9 cellular contexts compared by ENCODE assay signal in the genomic region with DNA sequence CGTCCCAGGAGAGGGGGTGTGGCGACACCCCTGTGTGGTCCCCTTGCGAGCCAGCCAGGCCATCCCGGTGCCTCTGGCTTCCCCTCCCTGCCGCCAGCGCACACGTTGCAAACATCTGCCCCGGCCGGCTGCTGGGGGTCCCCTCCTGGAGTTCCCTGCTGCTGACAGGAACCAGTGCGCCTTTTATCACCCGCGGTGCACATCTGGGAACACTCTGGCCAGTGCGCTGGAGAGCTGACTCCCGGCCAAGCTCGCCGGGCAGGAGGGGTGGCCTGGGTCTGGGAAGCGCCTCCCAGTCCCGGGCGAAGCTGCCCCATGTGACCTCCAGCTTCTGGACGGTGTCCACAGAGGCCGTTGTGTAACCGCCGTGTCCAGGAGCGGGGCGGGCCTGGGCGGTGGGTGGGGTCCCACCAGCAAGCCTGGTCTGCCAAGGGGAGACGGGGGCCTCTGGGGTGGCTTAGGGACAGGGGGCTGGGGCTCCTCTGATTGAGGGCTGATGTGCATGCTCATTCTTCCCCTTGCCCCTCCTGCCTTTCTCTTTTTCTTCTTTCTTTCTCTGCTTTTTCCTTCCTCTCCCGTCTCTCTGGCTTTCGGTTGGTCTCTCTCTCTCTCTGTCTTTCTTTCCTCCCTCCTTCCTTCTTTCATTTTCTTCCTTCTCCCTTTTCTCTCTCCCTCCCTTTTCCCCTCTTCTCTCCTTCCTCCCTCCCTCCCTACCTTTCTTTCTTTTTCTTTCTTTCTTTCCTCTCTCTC. TPM values are rescaled to one million over a fixed set of nuclear protein-coding genes. Genes with fewer than 3 reads are reported as not detected.
DNase-seq lines count a peak whose midpoint lies in the region; ATAC-seq, FAIRE-seq and TF ChIP-seq lines count a peak whose summit lies in the region.
"Had no signal": no experiment of that assay in that cellular context is flagged by ENCODE, and none has a peak within 500 bp of the region (broad histone marks: within the 10 kb centered on the region; RNA-seq: fewer than 3 reads in every experiment).

No MANE protein-coding gene starts in this region.

- H3K4me3 ChIP-seq in astrocyte (ENCODE audit: insufficient read depth, low read depth, low read length) (no peak overlapping the region), hepatocyte (no peak overlapping the region), gastrocnemius medialis (peak overlapping the region; percentile 18 to 44 (median 38))

- TF ChIP-seq CTCF in astrocyte (IDR thresholded peaks at IDR 0.05; ENCODE audit: insufficient read depth, low read depth, low read length): no peak
- no peak for TF ChIP-seq CTCF in hepatocyte (IDR thresholded peaks at IDR 0.05; ENCODE audit: poor library complexity)
- no peak for TF ChIP-seq CTCF in gastrocnemius medialis (IDR thresholded peaks at IDR 0.05 in 4 of 5, conservative IDR thresholded peaks at IDR 0.05 in 1 of 5)

- H3K36me3 Mint-ChIP-seq in astrocyte (ENCODE audit: low read depth, unreplicated experiment): no peaks in the 10 kb centered on the region

- H3K36me3 ChIP-seq in astrocyte (ENCODE audit: insufficient read depth, low read length) (no peaks in the 10 kb centered on the region), hepatocyte (replicated peaks; ENCODE audit: insufficient read depth, low read depth) (no peaks in the 10 kb centered on the region), gastrocnemius medialis (no peaks in the 10 kb centered on the region)

- DNase-seq in GM03348 (ENCODE audit: low spot score) (peak; percentile 97), astrocyte (ENCODE audit: low read depth) (peak; percentile 68), hepatocyte (ENCODE audit: low spot score) (peak; percentile 92), gastrocnemius medialis (peak; percentile 91 to 92), NCI-H128 (lab: John Stamatoyannopoulos, UW; ENCODE audit: unreplicated experiment) (no peak), activated T-cell treated with anti-CD3 and anti-CD28 coated beads for 4 hours (no peak)
- no peak for DNase-seq in stimulated activated CD4-positive, alpha-beta T cell treated with anti-CD3 and anti-CD28 coated beads, Interleukin-2, amount 100 ng/mL, for 48 hours

- FAIRE-seq in astrocyte (lab: Jason Lieb, UNC): no peak

- peak; percentile 85 to 91 for ATAC-seq in gastrocnemius medialis
- ATAC-seq in GM18517 (IDR thresholded peaks at IDR 0.05; ENCODE audit: unreplicated experiment): no peak

- H3K9me3 ChIP-seq in astrocyte (ENCODE audit: insufficient read depth, low read depth, low read length): no peaks in the 10 kb centered on the region
- no peaks in the 10 kb centered on the region for H3K9me3 ChIP-seq in hepatocyte (ENCODE audit: low read depth)
- no peaks in the 10 kb centered on the region for H3K9me3 ChIP-seq in gastrocnemius medialis

- H3K27ac ChIP-seq in astrocyte (ENCODE audit: low read depth, low read length) (no peak overlapping the region), hepatocyte (peak overlapping the region; percentile 70), gastrocnemius medialis (peak overlapping the region; percentile 64 to 79 (median 74))

- no peaks in the 10 kb centered on the region for H3K27me3 ChIP-seq in astrocyte (ENCODE audit: insufficient read depth, low read length)
- H3K27me3 ChIP-seq in hepatocyte: no peaks in the 10 kb centered on the region
- no peaks in the 10 kb centered on the region for H3K27me3 ChIP-seq in gastrocnemius medialis

- no peak overlapping the region for H3K4me3 Mint-ChIP-seq in astrocyte (ENCODE audit: unreplicated experiment)

- H3K4me1 Mint-ChIP-seq in astrocyte (ENCODE audit: low read depth, unreplicated experiment): peaks cover 3% of the 10 kb centered on the region

- WGBS in hepatocyte (ENCODE audit: low lambda C conversion rate, missing lambda C conversion rate): 23% methylated on average over 25 of the region's 29 CpGs

- TF ChIP-seq POLR2A in gastrocnemius medialis (IDR thresholded peaks at IDR 0.05): peak in 1 of 2 donors; percentile 15

- no peaks in the 10 kb centered on the region for H3K9me2 ChIP-seq in hepatocyte (replicated peaks; ENCODE audit: insufficient read depth)

- H2AFZ ChIP-seq in astrocyte (ENCODE audit: low read depth, low read length): peak overlapping the region; percentile 60
- peak overlapping the region; percentile 21 for H2AFZ ChIP-seq in hepatocyte

- intact Hi-C loops in gastrocnemius medialis (cut with DNase I; ENCODE audit: low total_unique reads): no loop called here

- peaks cover 3% of the 10 kb centered on the region for H3K9me3 Mint-ChIP-seq in astrocyte (ENCODE audit: unreplicated experiment)

- H3K9ac ChIP-seq in astrocyte (ENCODE audit: low read length): peak overlapping the region; percentile 50

- peaks cover 18% of the 10 kb centered on the region for H3K4me1 ChIP-seq in astrocyte (ENCODE audit: insufficient read depth, low read length)
- H3K4me1 ChIP-seq in hepatocyte (ENCODE audit: insufficient read depth): peaks cover 37% of the 10 kb centered on the region
- H3K4me1 ChIP-seq in gastrocnemius medialis: peaks cover 27 to 30% of the 10 kb centered on the region in 2 donors

- peaks cover 30% of the 10 kb centered on the region for H3K27me3 Mint-ChIP-seq in astrocyte (ENCODE audit: low read depth, unreplicated experiment)

- no peak overlapping the region for H3K27ac Mint-ChIP-seq in astrocyte (ENCODE audit: unreplicated experiment)

- H4K20me1 ChIP-seq in astrocyte (ENCODE audit: insufficient read depth, low read length): no peaks in the 10 kb centered on the region
- no peaks in the 10 kb centered on the region for H4K20me1 ChIP-seq in hepatocyte (ENCODE audit: insufficient read depth, poor library complexity, severe bottlenecking)

- H3K79me2 ChIP-seq in astrocyte (ENCODE audit: insufficient read depth, low read length): no peaks in the 10 kb centered on the region
- no peaks in the 10 kb centered on the region for H3K79me2 ChIP-seq in hepatocyte

- in situ Hi-C loops in gastrocnemius medialis (cut with MboI; ENCODE audit: low sequenced_read_pairs in 4 of 4): no loop called here

- H3K4me2 ChIP-seq in astrocyte (ENCODE audit: low read length) (peak overlapping the region; percentile 76), hepatocyte (peak overlapping the region; percentile 69)

RNA-seq across cellular contexts. Expression of gene CIBAR2, which starts 25.2 kb away (rescaled TPM):
- total RNA-seq in astrocyte (not detected in 2 replicates), hepatocyte (0.13 TPM in 1 of 2 replicates, not detected in the other), gastrocnemius medialis (not detected)
- not detected in 2 replicates for polyA plus RNA-seq in hepatocyte
- polyA plus RNA-seq: adipose tissue had no signal

Comparison
In these comparisons a context has a peak if more than half of its experiments do, and no peak if none do; other contexts are left out.
1. DNase-seq: peak in GM03348 (single experiment), astrocyte (single experiment), hepatocyte (single experiment) and gastrocnemius medialis (2 of 2); none in NCI-H128 (single experiment), activated T-cell treated with anti-CD3 and anti-CD28 coated beads for 4 hours (single experiment) and stimulated activated CD4-positive, alpha-beta T cell treated with anti-CD3 and anti-CD28 coated beads, Interleukin-2, amount 100 ng/mL, for 48 hours (0 of 2).
2. H3K4me3 ChIP-seq: peak in gastrocnemius medialis (4 of 4); none in astrocyte (single experiment) and hepatocyte (single experiment).